Comparison of ENCODE assay signal across 24 cellular contexts in genomic region chr2:8799004-8799403, GRCh38.
"Had no signal": no experiment of that assay in that cellular context is flagged by ENCODE, and none has a peak within 500 bp of the region (broad histone marks: within the 10 kb centered on the region; RNA-seq: fewer than 3 reads in every experiment).

No MANE protein-coding gene starts in this region.

- H3K27ac Mint-ChIP-seq: activated B cell treated with CpG ODN at 0.5 μM for 24 hours; activated CD4-positive, alpha-beta T cell treated with anti-CD3 and anti-CD28 coated beads, Interleukin-2, amount 10 ng/mL, durations not matched to agents 7 days and 5 days; activated CD8-positive, alpha-beta T cell treated with anti-CD3 and anti-CD28 coated beads, Interleukin-2, amount 10 ng/mL, durations not matched to agents 7 days and 5 days; activated T-helper 17 cell treated with anti-CD3 and anti-CD28 coated beads, Interleukin-2, amount 50 U/mL, for 72 hours had no signal

- H3K27me3 Mint-ChIP-seq: activated B cell treated with CpG ODN at 0.5 μM for 24 hours; activated CD4-positive, alpha-beta T cell treated with anti-CD3 and anti-CD28 coated beads, Interleukin-2, amount 10 ng/mL, durations not matched to agents 7 days and 5 days; activated T-helper 17 cell treated with anti-CD3 and anti-CD28 coated beads, Interleukin-2, amount 50 U/mL, for 72 hours; naive B cell had no signal

- H3K27me3 ChIP-seq: brain microvascular endothelial cell, thyroid gland had no signal

- H3K4me1 ChIP-seq: thyroid gland had no signal

- H3K9me3 ChIP-seq: lower lobe of right lung, thyroid gland had no signal

- H3K4me3 ChIP-seq: lower lobe of right lung, smooth muscle cell, thyroid gland had no signal

- H3K27ac ChIP-seq: brain microvascular endothelial cell, lower lobe of right lung, thyroid gland had no signal

- H3K4me3 Mint-ChIP-seq: activated B cell treated with CpG ODN at 0.5 μM for 24 hours; activated CD4-positive, alpha-beta T cell treated with anti-CD3 and anti-CD28 coated beads, Interleukin-2, amount 10 ng/mL, durations not matched to agents 7 days and 5 days; activated CD8-positive, alpha-beta T cell treated with anti-CD3 and anti-CD28 coated beads, Interleukin-2, amount 10 ng/mL, durations not matched to agents 7 days and 5 days; activated T-helper 17 cell treated with anti-CD3 and anti-CD28 coated beads, Interleukin-2, amount 50 U/mL, for 72 hours; naive B cell; neural crest cell had no signal

- DNase-seq: activated B cell treated with CpG ODN at 0.5 μM for 24 hours; activated CD4-positive, alpha-beta T cell treated with anti-CD3 and anti-CD28 coated beads, Interleukin-2, amount 10 ng/mL, durations not matched to agents 7 days and 5 days; activated CD8-positive, alpha-beta T cell treated with anti-CD3 and anti-CD28 coated beads, Interleukin-2, amount 10 ng/mL, durations not matched to agents 7 days and 5 days; aorta; brain microvascular endothelial cell; caudate nucleus; dermis blood vessel endothelial cell; effector CD8-positive, alpha-beta T cell; foreskin melanocyte; lower lobe of right lung; naive B cell; occipital lobe; posterior cingulate gyrus; stimulated activated CD4-positive, alpha-beta T cell treated with anti-CD3 and anti-CD28 coated beads, Interleukin-15, amount 100 ng/mL, for 24 hours; stimulated activated CD8-positive, alpha-beta memory T cell treated with anti-CD3 and anti-CD28 coated beads, Interleukin-4, amount 100 ng/mL, for 48 hours; stimulated activated naive CD4-positive, alpha-beta T cell treated with Interleukin-2 at 50 U/mL for 16 hours; substantia nigra; T1000; thyroid gland had no signal

- ATAC-seq: activated CD8-positive, alpha-beta T cell treated with anti-CD3 and anti-CD28 coated beads, Interleukin-2, amount 10 ng/mL, durations not matched to agents 7 days and 5 days; activated naive CD4-positive, alpha-beta T cell treated with anti-CD3 and anti-CD28 coated beads, Interleukin-2, amount 50 U/mL, for 72 hours; activated T-helper 17 cell treated with anti-CD3 and anti-CD28 coated beads, Interleukin-2, amount 50 U/mL, for 72 hours; lower lobe of right lung; sciatic nerve had no signal

- H3K9me3 Mint-ChIP-seq: activated B cell treated with CpG ODN at 0.5 μM for 24 hours; activated CD4-positive, alpha-beta T cell treated with anti-CD3 and anti-CD28 coated beads, Interleukin-2, amount 10 ng/mL, durations not matched to agents 7 days and 5 days; activated naive CD4-positive, alpha-beta T cell treated with anti-CD3 and anti-CD28 coated beads, Interleukin-2, amount 50 U/mL, for 72 hours; activated T-helper 17 cell treated with anti-CD3 and anti-CD28 coated beads, Interleukin-2, amount 50 U/mL, for 72 hours; naive B cell; neural crest cell had no signal
